2 cellular contexts compared by ENCODE assay signal in the genomic region with DNA sequence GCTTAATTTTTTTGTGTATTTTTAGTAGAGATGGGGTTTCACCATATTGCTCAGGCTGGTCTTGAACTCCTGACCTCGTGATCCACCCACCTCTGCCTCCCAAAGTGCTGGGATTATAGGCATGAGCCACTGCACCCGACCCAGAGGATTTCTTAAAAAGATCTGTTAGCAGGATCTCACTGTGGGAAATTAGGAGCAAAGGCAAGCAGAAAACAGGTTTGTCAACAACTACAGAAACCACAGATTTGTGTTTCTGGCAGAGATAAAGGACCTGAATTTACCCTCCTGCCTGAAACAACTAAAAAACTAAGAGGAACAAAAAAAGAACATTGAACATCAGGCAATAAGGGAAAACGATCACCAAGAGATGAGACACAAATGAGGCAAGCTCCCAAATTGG. TPM values are rescaled to one million over a fixed set of nuclear protein-coding genes. Genes with fewer than 3 reads are reported as not detected.
"Had no signal": no experiment of that assay in that cellular context is flagged by ENCODE, and none has a peak within 500 bp of the region (broad histone marks: within the 10 kb centered on the region; RNA-seq: fewer than 3 reads in every experiment).

No MANE protein-coding gene starts in this region.

RNA-seq across cellular contexts. Expression of gene CCDC169, which starts 1.9 kb away (rescaled TPM):
- total RNA-seq: naive thymus-derived CD8-positive, alpha-beta T cell had no signal
- polyA plus RNA-seq: liver had no signal
